Comparison of ENCODE assay signal across 37 cellular contexts in the genomic region with DNA sequence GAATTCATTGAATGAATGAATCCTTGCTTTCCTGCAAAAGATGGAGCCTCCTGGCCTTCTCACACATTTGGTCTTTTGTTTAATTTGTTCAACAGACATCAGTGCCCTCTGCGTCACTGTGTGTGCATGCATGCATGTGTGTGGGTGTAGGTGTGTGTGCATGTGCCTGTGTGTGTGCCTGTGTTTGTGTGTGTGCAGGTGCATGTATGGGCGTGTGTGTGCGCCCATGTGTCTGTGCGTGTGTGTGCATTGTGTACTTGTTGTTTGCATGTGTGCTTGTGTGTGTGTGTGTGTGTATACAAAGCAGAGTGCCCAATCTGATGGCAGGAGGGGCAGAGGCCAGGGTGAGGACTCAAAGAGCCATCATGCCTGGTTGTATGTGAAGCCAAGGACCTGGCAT. TPM values are rescaled to one million over a fixed set of nuclear protein-coding genes. Genes with fewer than 3 reads are reported as not detected.
"Had no signal": no experiment of that assay in that cellular context is flagged by ENCODE, and none has a peak within 500 bp of the region (broad histone marks: within the 10 kb centered on the region; RNA-seq: fewer than 3 reads in every experiment).

No MANE protein-coding gene starts in this region.

- H3K4me1 ChIP-seq: ascending aorta, breast epithelium had no signal

- H3K4me1 Mint-ChIP-seq: activated B cell treated with CpG ODN at 0.5 μM for 24 hours; activated naive CD4-positive, alpha-beta T cell treated with anti-CD3 and anti-CD28 coated beads, Interleukin-2, amount 50 U/mL, for 24 hours had no signal

- H3K4me3 ChIP-seq: ascending aorta, breast epithelium had no signal

- H3K36me3 ChIP-seq: ascending aorta, breast epithelium had no signal

- DNase-seq: activated B cell treated with CpG ODN at 0.5 μM for 24 hours; activated CD4-positive, alpha-beta T cell treated with anti-CD3 and anti-CD28 coated beads for 1 hour; activated CD4-positive, alpha-beta T cell treated with anti-CD3 and anti-CD28 coated beads for 48 hours; activated CD4-positive, alpha-beta T cell treated with anti-CD3 and anti-CD28 coated beads, Interleukin-2, amount 50 U/mL, for 4 hours; activated CD8-positive, alpha-beta T cell treated with anti-CD3 and anti-CD28 coated beads for 36 hours; activated gamma-delta T cell; activated naive CD4-positive, alpha-beta T cell treated with Interleukin-2 at 50 U/mL for 16 hours; activated naive CD8-positive, alpha-beta T cell treated with anti-CD3 and anti-CD28 coated beads, Interleukin-2, amount 10 ng/mL, durations not matched to agents 7 days and 5 days; activated T-cell treated with anti-CD3 and anti-CD28 coated beads, Interleukin-2, amount 50 U/mL, for 24 hours; amygdala; caudate nucleus; cerebellar nuclear complex; Karpas-422; NCI-H1105; NCI-H1436 treated with DMSO at 0.1 percent for 48 hours; NCI-H1694 treated with DMSO at 0.1 percent for 48 hours; NCI-H2029; NCI-H510A; NCI-H526; NCI-H748 treated with DMSO at 0.1 percent for 48 hours; NK-92 treated with Interleukin-12 subunit alpha and Interleukin-12 subunit beta, amount 100 ng/mL, for 24 hours; PC-3; SIG-M5; T-cell; T-helper 17 cell; T-helper 9 cell had no signal

- H3K27ac Mint-ChIP-seq: activated B cell treated with CpG ODN at 0.5 μM for 24 hours; activated CD8-positive, alpha-beta T cell treated with anti-CD3 and anti-CD28 coated beads for 36 hours; activated naive CD4-positive, alpha-beta T cell treated with anti-CD3 and anti-CD28 coated beads, Interleukin-2, amount 50 U/mL, for 24 hours; activated naive CD8-positive, alpha-beta T cell treated with anti-CD3 and anti-CD28 coated beads, Interleukin-2, amount 10 ng/mL, durations not matched to agents 7 days and 5 days; activated T-cell treated with anti-CD3 and anti-CD28 coated beads, Interleukin-2, amount 50 U/mL, for 24 hours; activated T-helper 2 cell treated with anti-CD3 and anti-CD28 coated beads, Interferon-gamma antibody, Interleukin-2, Interleukin-4, amounts not matched to agents 10 μg/mL and 5 μg/mL and 100 μg/mL, durations not matched to agents 14 hours and 24 hours and 36 hours; T-cell had no signal

- H3K9me3 ChIP-seq: ascending aorta, breast epithelium had no signal

- H3K9me3 Mint-ChIP-seq: activated B cell treated with CpG ODN at 0.5 μM for 24 hours; activated CD8-positive, alpha-beta T cell treated with anti-CD3 and anti-CD28 coated beads for 36 hours; activated naive CD4-positive, alpha-beta T cell treated with anti-CD3 and anti-CD28 coated beads, Interleukin-2, amount 50 U/mL, for 24 hours; activated naive CD8-positive, alpha-beta T cell treated with anti-CD3 and anti-CD28 coated beads, Interleukin-2, amount 10 ng/mL, durations not matched to agents 7 days and 5 days; activated T-cell treated with anti-CD3 and anti-CD28 coated beads, Interleukin-2, amount 50 U/mL, for 24 hours; activated T-helper 2 cell treated with anti-CD3 and anti-CD28 coated beads, Interferon-gamma antibody, Interleukin-2, Interleukin-4, amounts not matched to agents 10 μg/mL and 5 μg/mL and 100 μg/mL, durations not matched to agents 14 hours and 24 hours and 36 hours; T-cell had no signal

- H3K36me3 Mint-ChIP-seq: activated naive CD4-positive, alpha-beta T cell treated with anti-CD3 and anti-CD28 coated beads, Interleukin-2, amount 50 U/mL, for 24 hours; activated naive CD8-positive, alpha-beta T cell treated with anti-CD3 and anti-CD28 coated beads, Interleukin-2, amount 10 ng/mL, durations not matched to agents 7 days and 5 days; T-cell had no signal

- H3K4me3 Mint-ChIP-seq: activated B cell treated with CpG ODN at 0.5 μM for 24 hours; activated CD8-positive, alpha-beta T cell treated with anti-CD3 and anti-CD28 coated beads for 36 hours; activated naive CD4-positive, alpha-beta T cell treated with anti-CD3 and anti-CD28 coated beads, Interleukin-2, amount 50 U/mL, for 24 hours; activated naive CD8-positive, alpha-beta T cell treated with anti-CD3 and anti-CD28 coated beads, Interleukin-2, amount 10 ng/mL, durations not matched to agents 7 days and 5 days; activated T-cell treated with anti-CD3 and anti-CD28 coated beads, Interleukin-2, amount 50 U/mL, for 24 hours; T-cell; T-helper 17 cell had no signal

- H3K27ac ChIP-seq: ascending aorta, breast epithelium, RWPE1, VCaP had no signal

- H3K27me3 ChIP-seq: ascending aorta, breast epithelium had no signal

- FAIRE-seq: RCC 7860 had no signal

- H3K27me3 Mint-ChIP-seq: activated CD8-positive, alpha-beta T cell treated with anti-CD3 and anti-CD28 coated beads for 36 hours; activated naive CD4-positive, alpha-beta T cell treated with anti-CD3 and anti-CD28 coated beads, Interleukin-2, amount 50 U/mL, for 24 hours; activated T-cell treated with anti-CD3 and anti-CD28 coated beads, Interleukin-2, amount 50 U/mL, for 24 hours had no signal

RNA-seq across cellular contexts. Expression of gene C20orf203, which starts 36.0 kb away (rescaled TPM):
- total RNA-seq: activated B cell treated with CpG ODN at 0.5 μM for 24 hours; activated CD8-positive, alpha-beta memory T cell treated with anti-CD3 and anti-CD28 coated beads for 36 hours; ascending aorta; MCF 10A; PC-3; Right ventricle myocardium inferior; SK-MEL-5 had no signal
